Comparison of ENCODE assay signal across 5 cellular contexts in genomic region chr12:112528521-112528920, GRCh38.
"Had no signal": no experiment of that assay in that cellular context is flagged by ENCODE, and none has a peak within 500 bp of the region (broad histone marks: within the 10 kb centered on the region; RNA-seq: fewer than 3 reads in every experiment).

No MANE protein-coding gene starts in this region.

- DNase-seq: IMR-90, KBM-7, KG1 had no signal

- H3K27ac ChIP-seq: HL-60 had no signal

- H3K4me3 ChIP-seq: K562 had no signal
